ENCODE assay signal across 23 cellular contexts in genomic region chr5:29150840-29151239, GRCh38.
"Had no signal": no experiment of that assay in that cellular context is flagged by ENCODE, and none has a peak within 500 bp of the region (broad histone marks: within the 10 kb centered on the region; RNA-seq: fewer than 3 reads in every experiment).

No MANE protein-coding gene starts in this region.

- DNase-seq: activated B cell treated with CpG ODN at 0.5 μM for 24 hours; activated CD4-positive, alpha-beta T cell treated with anti-CD3 and anti-CD28 coated beads for 1 hour; activated CD4-positive, alpha-beta T cell treated with anti-CD3 and anti-CD28 coated beads, Interleukin-2, amount 10 ng/mL, durations not matched to agents 24 days and 14 days; activated CD4-positive, alpha-beta T cell treated with anti-CD3 and anti-CD28 coated beads, Interleukin-2, amount 50 U/mL, for 48 hours; activated CD8-positive, alpha-beta memory T cell treated with anti-CD3 and anti-CD28 coated beads, Interleukin-2, amount 10 ng/mL, durations not matched to agents 7 days and 5 days; activated effector memory CD4-positive, alpha-beta T cell treated with anti-CD3 and anti-CD28 coated beads, Interleukin-2, amount 50 U/mL, for 16 hours; activated naive CD4-positive, alpha-beta T cell treated with Interleukin-2 at 50 U/mL for 16 hours; activated T-cell treated with anti-CD3 and anti-CD28 coated beads, Interleukin-2, amount 50 U/mL, for 24 hours; brain microvascular endothelial cell; Kasumi-1; NCI-H1048; NCI-H1930; NCI-H345; NCI-H510A; NCI-H526 treated with DMSO at 0.1 percent for 48 hours; NCI-H82; PC-9; SHP77 treated with DMSO at 0.1 percent for 48 hours; T-helper 17 cell; T-helper 9 cell had no signal

- H3K9me3 Mint-ChIP-seq: activated CD4-positive, alpha-beta T cell treated with anti-CD3 and anti-CD28 coated beads, Interleukin-2, amount 10 ng/mL, durations not matched to agents 24 days and 14 days had no signal

- ATAC-seq: activated CD8-positive, alpha-beta memory T cell treated with anti-CD3 and anti-CD28 coated beads, Interleukin-2, amount 10 ng/mL, durations not matched to agents 7 days and 5 days; activated naive CD4-positive, alpha-beta T cell treated with anti-CD3 and anti-CD28 coated beads, Interleukin-2, amount 50 U/mL, for 72 hours; T-helper 17 cell had no signal

- H3K27ac Mint-ChIP-seq: activated B cell treated with CpG ODN at 0.5 μM for 24 hours; activated CD4-positive, alpha-beta T cell treated with anti-CD3 and anti-CD28 coated beads, Interleukin-2, amount 10 ng/mL, durations not matched to agents 24 days and 14 days; activated CD8-positive, alpha-beta memory T cell treated with anti-CD3 and anti-CD28 coated beads, Interleukin-2, amount 10 ng/mL, durations not matched to agents 7 days and 5 days; activated naive CD4-positive, alpha-beta T cell treated with anti-CD3 and anti-CD28 coated beads, Interleukin-2, amount 50 U/mL, for 72 hours; activated T-cell treated with anti-CD3 and anti-CD28 coated beads, Interleukin-2, amount 50 U/mL, for 24 hours; activated T-helper 1 cell treated with anti-CD3 and anti-CD28 coated beads, Interleukin-12 subunit alpha, Interleukin-12 subunit beta, Interleukin-2, Interleukin-4 antibody, amounts not matched to agents 30 ng/mL and 10 ng/mL and 1 ng/mL, durations not matched to agents 14 hours and 24 hours and 36 hours; T-helper 17 cell had no signal

- H3K36me3 Mint-ChIP-seq: activated CD8-positive, alpha-beta memory T cell treated with anti-CD3 and anti-CD28 coated beads, Interleukin-2, amount 10 ng/mL, durations not matched to agents 7 days and 5 days; activated naive CD4-positive, alpha-beta T cell treated with anti-CD3 and anti-CD28 coated beads, Interleukin-2, amount 50 U/mL, for 72 hours had no signal

- H3K4me2 ChIP-seq: PC-9 had no signal

- H3K36me3 ChIP-seq: brain microvascular endothelial cell, cardiac muscle cell had no signal

- H3K27ac ChIP-seq: brain microvascular endothelial cell, cardiac muscle cell, PC-9 had no signal

- H3K27me3 Mint-ChIP-seq: activated B cell treated with CpG ODN at 0.5 μM for 24 hours; activated CD4-positive, alpha-beta T cell treated with anti-CD3 and anti-CD28 coated beads, Interleukin-2, amount 10 ng/mL, durations not matched to agents 24 days and 14 days; activated CD8-positive, alpha-beta memory T cell treated with anti-CD3 and anti-CD28 coated beads, Interleukin-2, amount 10 ng/mL, durations not matched to agents 7 days and 5 days; activated T-cell treated with anti-CD3 and anti-CD28 coated beads, Interleukin-2, amount 50 U/mL, for 24 hours; T-helper 17 cell had no signal

- H3K4me3 Mint-ChIP-seq: activated B cell treated with CpG ODN at 0.5 μM for 24 hours; activated CD4-positive, alpha-beta T cell treated with anti-CD3 and anti-CD28 coated beads, Interleukin-2, amount 10 ng/mL, durations not matched to agents 24 days and 14 days; activated CD8-positive, alpha-beta memory T cell treated with anti-CD3 and anti-CD28 coated beads, Interleukin-2, amount 10 ng/mL, durations not matched to agents 7 days and 5 days; activated T-cell treated with anti-CD3 and anti-CD28 coated beads, Interleukin-2, amount 50 U/mL, for 24 hours; activated T-helper 1 cell treated with anti-CD3 and anti-CD28 coated beads, Interleukin-12 subunit alpha, Interleukin-12 subunit beta, Interleukin-2, Interleukin-4 antibody, amounts not matched to agents 30 ng/mL and 10 ng/mL and 1 ng/mL, durations not matched to agents 14 hours and 24 hours and 36 hours; T-helper 17 cell had no signal

- H2AFZ ChIP-seq: PC-9 had no signal

- H3K4me3 ChIP-seq: cardiac muscle cell, PC-9 had no signal

- H3K4me1 Mint-ChIP-seq: activated B cell treated with CpG ODN at 0.5 μM for 24 hours; activated CD4-positive, alpha-beta T cell treated with anti-CD3 and anti-CD28 coated beads, Interleukin-2, amount 10 ng/mL, durations not matched to agents 24 days and 14 days; activated CD8-positive, alpha-beta memory T cell treated with anti-CD3 and anti-CD28 coated beads, Interleukin-2, amount 10 ng/mL, durations not matched to agents 7 days and 5 days; T-helper 17 cell had no signal

- H3K27me3 ChIP-seq: brain microvascular endothelial cell, cardiac muscle cell had no signal
